14 cellular contexts compared by ENCODE assay signal in the genomic region with DNA sequence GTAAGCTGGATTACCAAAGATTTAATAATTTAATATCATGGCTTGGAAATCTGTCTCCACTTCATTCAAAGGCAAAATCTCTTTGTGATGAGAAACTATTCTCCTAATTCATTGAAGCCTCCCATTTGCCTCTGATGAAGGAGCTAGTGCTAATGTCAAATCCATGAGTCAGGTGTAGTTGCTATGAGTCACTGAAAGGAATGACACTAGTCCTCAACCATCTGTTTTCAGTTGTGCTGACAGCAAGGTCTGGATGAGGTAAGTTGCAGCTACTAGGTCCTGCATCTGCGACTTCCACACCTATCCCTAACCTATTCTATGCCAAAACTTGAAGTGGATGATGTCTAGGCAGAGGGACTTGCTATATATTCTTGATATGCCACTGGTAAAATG.
DNase-seq lines count a peak whose midpoint lies in the region; ATAC-seq and TF ChIP-seq lines count a peak whose summit lies in the region.
"Had no signal": no experiment of that assay in that cellular context is flagged by ENCODE, and none has a peak within 500 bp of the region (broad histone marks: within the 10 kb centered on the region; RNA-seq: fewer than 3 reads in every experiment).

No MANE protein-coding gene starts in this region.

- H3K4ac ChIP-seq in IMR-90 (ENCODE audit: low read depth, low read length), result no peak overlapping the region

- peaks cover 7 to 20% (median 13%) of the 10 kb centered on the region in 5 donors for H3K27me3 Mint-ChIP-seq in naive thymus-derived CD4-positive, alpha-beta T cell
- H3K27me3 Mint-ChIP-seq in CD8-positive, alpha-beta T cell (ENCODE audit: low read depth), result peaks cover 9% of the 10 kb centered on the region

- H3K23ac ChIP-seq in IMR-90 (ENCODE audit: low read depth, low read length), result no peak overlapping the region

- no peak overlapping the region for H4K5ac ChIP-seq in IMR-90 (ENCODE audit: low read depth, low read length)

- H3K14ac ChIP-seq in IMR-90 (replicated peaks; ENCODE audit: low read depth, low read length), result peak overlapping the region; percentile 33; the same call in 1 of the 2 replicates

- no peak overlapping the region for H3K9ac ChIP-seq in IMR-90 (ENCODE audit: low read depth, low read length)

- no peaks in the 10 kb centered on the region for H3K9me3 ChIP-seq in IMR-90 (ENCODE audit: control insufficient read depth, insufficient read depth, low read length)
- H3K9me3 ChIP-seq in naive thymus-derived CD4-positive, alpha-beta T cell (ENCODE audit: control insufficient read depth in 2 of 3, low read length in 3 of 3), result no peaks in the 10 kb centered on the region
- no peaks in the 10 kb centered on the region for H3K9me3 ChIP-seq in CD8-positive, alpha-beta T cell (ENCODE audit: low read length)
- H3K9me3 ChIP-seq: sigmoid colon, tibial artery had no signal

- H3K9me1 ChIP-seq in IMR-90 (ENCODE audit: insufficient read depth, low read length), result no peaks in the 10 kb centered on the region; the same call in 1 of the 2 replicates

- POLR2A ChIA-PET in IMR-90 (lab: Charles Lee; ENCODE audit: unreplicated experiment), result no interaction called here
- POLR2A ChIA-PET in naive thymus-derived CD4-positive, alpha-beta T cell (lab: Charles Lee), result no interaction called here
- POLR2A ChIA-PET in CD8-positive, alpha-beta T cell (lab: Charles Lee), result no interaction called here

- H3K79me1 ChIP-seq in IMR-90 (ENCODE audit: low read depth in 1 of 2, low read length in 2 of 2), result no peaks in the 10 kb centered on the region

- DNase-seq in AG10803 (ENCODE audit: low read depth), result peak; percentile 59
- DNase-seq in IMR-90, result peak; percentile 86
- DNase-seq in astrocyte of the spinal cord (ENCODE audit: low read depth, low spot score), result peak; percentile 60
- peak; percentile 95 for DNase-seq in kidney tubule cell (ENCODE audit: low spot score)
- DNase-seq in naive thymus-derived CD4-positive, alpha-beta T cell, result no peak
- no peak for DNase-seq in activated CD4-positive, alpha-beta T cell treated with anti-CD3 and anti-CD28 coated beads, Interleukin-2, amount 50 U/mL, for 1 hour
- DNase-seq in CD8-positive, alpha-beta T cell, result no peak
- DNase-seq: CD4-positive, CD25-positive, alpha-beta regulatory T cell; NCI-H748 treated with DMSO at 0.1 percent for 48 hours; sigmoid colon; T-cell; tibial artery had no signal

- WGBS in IMR-90 (ENCODE audit: extremely low coverage in 2 of 2, insufficient read length in 1 of 2), 2 experiments, result no CpG with 5 or more reads among the region's 1 CpG

- H3K36me3 Mint-ChIP-seq in naive thymus-derived CD4-positive, alpha-beta T cell, result no peaks in the 10 kb centered on the region
- H3K36me3 Mint-ChIP-seq in CD8-positive, alpha-beta T cell, result no peaks in the 10 kb centered on the region
- H3K36me3 Mint-ChIP-seq: activated naive CD4-positive, alpha-beta T cell treated with anti-CD3 and anti-CD28 coated beads, Interleukin-2, amount 50 U/mL, for 24 hours; CD4-positive, CD25-positive, alpha-beta regulatory T cell; T-cell had no signal

- peaks cover 0 to 4% (median 0%) of the 10 kb centered on the region in 11 donors for H3K9me3 Mint-ChIP-seq in naive thymus-derived CD4-positive, alpha-beta T cell
- no peaks in the 10 kb centered on the region for H3K9me3 Mint-ChIP-seq in CD8-positive, alpha-beta T cell
- H3K9me3 Mint-ChIP-seq: activated naive CD4-positive, alpha-beta T cell treated with anti-CD3 and anti-CD28 coated beads, Interleukin-2, amount 50 U/mL, for 24 hours; CD4-positive, CD25-positive, alpha-beta regulatory T cell; T-cell had no signal

- intact Hi-C loops in IMR-90 (cut with micrococcal nuclease), result no loop called here
- intact Hi-C loops in naive thymus-derived CD4-positive, alpha-beta T cell (cut with micrococcal nuclease), result no loop called here
- intact Hi-C loops in CD8-positive, alpha-beta T cell (cut with DNase I, micrococcal nuclease), result no loop called here

- H3K4me2 ChIP-seq in IMR-90 (ENCODE audit: low read depth, low read length), result no peak overlapping the region

- in situ Hi-C loops in IMR-90 (cut with MboI; ENCODE audit: low sequenced_read_pairs), result no loop called here
- in situ Hi-C loops in astrocyte of the spinal cord (cut with HindIII; ENCODE audit: low sequenced_read_pairs), result no loop called here

- H3K56ac ChIP-seq in IMR-90 (ENCODE audit: extremely low read depth, insufficient read depth, low read length), result no peak overlapping the region

- no peaks in the 10 kb centered on the region for H3K36me3 ChIP-seq in IMR-90 (ENCODE audit: control insufficient read depth, insufficient read depth, low read length)
- no peaks in the 10 kb centered on the region for H3K36me3 ChIP-seq in naive thymus-derived CD4-positive, alpha-beta T cell (ENCODE audit: control insufficient read depth in 2 of 3, insufficient read depth in 3 of 3, low read length in 3 of 3)
- no peaks in the 10 kb centered on the region for H3K36me3 ChIP-seq in CD8-positive, alpha-beta T cell (ENCODE audit: insufficient read depth, low read length)
- H3K36me3 ChIP-seq: sigmoid colon, tibial artery had no signal

- no peak overlapping the region for H2AK9ac ChIP-seq in IMR-90 (replicated peaks; ENCODE audit: low read depth, low read length, poor library complexity)

- H2BK20ac ChIP-seq in IMR-90 (ENCODE audit: low read depth, low read length), result peak overlapping the region; percentile 27; the same call in 1 of the 2 replicates

- H3K4me3 Mint-ChIP-seq in naive thymus-derived CD4-positive, alpha-beta T cell, result no peak overlapping the region
- no peak overlapping the region for H3K4me3 Mint-ChIP-seq in CD8-positive, alpha-beta T cell
- H3K4me3 Mint-ChIP-seq: activated naive CD4-positive, alpha-beta T cell treated with anti-CD3 and anti-CD28 coated beads, Interleukin-2, amount 50 U/mL, for 24 hours; CD4-positive, CD25-positive, alpha-beta regulatory T cell; T-cell had no signal

- dilution Hi-C loops in IMR-90 (cut with HindIII; ENCODE audit: low sequenced_read_pairs, unreplicated experiment), result no loop called here

- no peak overlapping the region for H4K91ac ChIP-seq in IMR-90 (ENCODE audit: insufficient read depth, low read depth, low read length)

- TF ChIP-seq CTCF in AG10803 (conservative IDR thresholded peaks at IDR 0.05; ENCODE audit: low read length) (no peak), IMR-90 (conservative IDR thresholded peaks at IDR 0.05; ENCODE audit: low read depth, low read length) (no peak), astrocyte of the spinal cord (IDR thresholded peaks at IDR 0.05; ENCODE audit: low read depth, low read length) (no peak)
- no peak for TF ChIP-seq CTCF in CD8-positive, alpha-beta T cell (IDR thresholded peaks at IDR 0.05)

- peaks cover 5% of the 10 kb centered on the region; the same call in 1 of the 2 replicates for H3K4me1 ChIP-seq in IMR-90 (ENCODE audit: control insufficient read depth, insufficient read depth, low read length)
- no peaks in the 10 kb centered on the region for H3K4me1 ChIP-seq in naive thymus-derived CD4-positive, alpha-beta T cell (ENCODE audit: control insufficient read depth in 2 of 2, insufficient read depth in 2 of 2, low read length in 2 of 2)
- no peaks in the 10 kb centered on the region for H3K4me1 ChIP-seq in CD8-positive, alpha-beta T cell (ENCODE audit: insufficient read depth, low read length)
- H3K4me1 ChIP-seq: tibial artery had no signal

- 0 out of 3 replicates have a peak overlapping the region, but pooled peaks have one; percentile 50 for H2BK15ac ChIP-seq in IMR-90 (ENCODE audit: low read depth, low read length)

- BruUV-seq in IMR-90 (replicated peaks; lab: Mats Ljungman, UMichigan), result no TSS peak

- no peaks in the 10 kb centered on the region for H4K20me1 ChIP-seq in IMR-90 (ENCODE audit: insufficient read depth, low read length)

- TF ChIP-seq POLR2A in IMR-90 (IDR thresholded peaks at IDR 0.05; ENCODE audit: low read depth, low read length), result no peak

- no peak overlapping the region for H2BK5ac ChIP-seq in IMR-90 (ENCODE audit: low read depth, low read length, poor library complexity, severe bottlenecking)

- peak; percentile 56 for ATAC-seq in IMR-90 (ENCODE audit: low read depth)
- ATAC-seq in HG02884 (IDR thresholded peaks at IDR 0.05; ENCODE audit: unreplicated experiment), result no peak
- ATAC-seq in naive thymus-derived CD4-positive, alpha-beta T cell, result no peak
- no peak for ATAC-seq in CD8-positive, alpha-beta T cell
- ATAC-seq: T-cell had no signal

- H3K4me3 ChIP-seq in AG10803 (ENCODE audit: low read length), result no peak overlapping the region
- H3K4me3 ChIP-seq in IMR-90 (ENCODE audit: insufficient read depth, low read depth, low read length), result no peak overlapping the region
- H3K4me3 ChIP-seq in astrocyte of the spinal cord (ENCODE audit: low read depth, low read length), result no peak overlapping the region
- H3K4me3 ChIP-seq in naive thymus-derived CD4-positive, alpha-beta T cell (ENCODE audit: low read length), result no peak overlapping the region
- H3K4me3 ChIP-seq in CD8-positive, alpha-beta T cell (ENCODE audit: low read depth, low read length), result no peak overlapping the region
- H3K4me3 ChIP-seq: sigmoid colon, tibial artery had no signal

- H2AFZ ChIP-seq in IMR-90 (replicated peaks; ENCODE audit: low read length, poor library complexity), result no peak overlapping the region

- no peak overlapping the region for H3K27ac Mint-ChIP-seq in naive thymus-derived CD4-positive, alpha-beta T cell
- H3K27ac Mint-ChIP-seq in CD8-positive, alpha-beta T cell, result no peak overlapping the region
- H3K27ac Mint-ChIP-seq: activated naive CD4-positive, alpha-beta T cell treated with anti-CD3 and anti-CD28 coated beads, Interleukin-2, amount 50 U/mL, for 24 hours; CD4-positive, CD25-positive, alpha-beta regulatory T cell; T-cell had no signal

- H3K27me3 ChIP-seq in IMR-90 (ENCODE audit: control insufficient read depth, insufficient read depth, low read length), result no peaks in the 10 kb centered on the region
- H3K27me3 ChIP-seq in naive thymus-derived CD4-positive, alpha-beta T cell (ENCODE audit: control insufficient read depth in 2 of 2, insufficient read depth in 2 of 2, low read length in 2 of 2), result peaks cover 0 to 4% of the 10 kb centered on the region in 2 donors
- H3K27me3 ChIP-seq in CD8-positive, alpha-beta T cell (ENCODE audit: insufficient read depth, low read length), result peaks cover 2% of the 10 kb centered on the region
- H3K27me3 ChIP-seq: sigmoid colon, tibial artery had no signal

- H3K4me1 Mint-ChIP-seq in naive thymus-derived CD4-positive, alpha-beta T cell, result no peaks in the 10 kb centered on the region
- no peaks in the 10 kb centered on the region for H3K4me1 Mint-ChIP-seq in CD8-positive, alpha-beta T cell (ENCODE audit: low read depth)
- H3K4me1 Mint-ChIP-seq: activated naive CD4-positive, alpha-beta T cell treated with anti-CD3 and anti-CD28 coated beads, Interleukin-2, amount 50 U/mL, for 24 hours; CD4-positive, CD25-positive, alpha-beta regulatory T cell; T-cell had no signal

- no peak overlapping the region for H3K27ac ChIP-seq in IMR-90 (ENCODE audit: insufficient read depth, low read length)
- no peak overlapping the region for H3K27ac ChIP-seq in naive thymus-derived CD4-positive, alpha-beta T cell (ENCODE audit: low read depth, low read length)
- no peak overlapping the region for H3K27ac ChIP-seq in CD8-positive, alpha-beta T cell (ENCODE audit: low read depth, low read length)
- H3K27ac ChIP-seq: sigmoid colon, tibial artery had no signal

- TF ChIP-seq RAD21 in IMR-90 (IDR thresholded peaks at IDR 0.05; ENCODE audit: low read length), result no peak

- peak overlapping the region; percentile 56; the same call in 1 of the 2 replicates for H2AK5ac ChIP-seq in IMR-90 (ENCODE audit: low read depth, low read length)

- H3K18ac ChIP-seq in IMR-90 (ENCODE audit: low read depth, low read length), result no peak overlapping the region

- H2BK120ac ChIP-seq in IMR-90 (ENCODE audit: low read depth, low read length), result no peak overlapping the region

- CTCF ChIA-PET in IMR-90 (lab: Yijun Ruan, JAX), result interaction anchor here (0.6 to 1.7 kb wide), 3 partner anchors 9 to 1061 kb away, joined by 3 to 5 read pairs (median 3); no protein-coding TSS in a partner anchor
- CTCF ChIA-PET in naive thymus-derived CD4-positive, alpha-beta T cell (lab: Charles Lee), result interaction anchor here (0.6 kb wide), 1 partner anchor 1855 kb away, joined by 3 read pairs; no protein-coding TSS in a partner anchor
- CTCF ChIA-PET in CD8-positive, alpha-beta T cell (lab: Charles Lee), result no interaction called here

- no peak overlapping the region for H4K8ac ChIP-seq in IMR-90 (ENCODE audit: low read depth in 2 of 2, low read length in 2 of 2)

Comparison
In these comparisons a context has a peak if more than half of its experiments do, and no peak if none do; other contexts are left out.
1. DNase-seq: peak in AG10803 (single experiment), IMR-90 (single experiment), astrocyte of the spinal cord (single experiment) and kidney tubule cell (single experiment); none in naive thymus-derived CD4-positive, alpha-beta T cell (0 of 9), activated CD4-positive, alpha-beta T cell treated with anti-CD3 and anti-CD28 coated beads, Interleukin-2, amount 50 U/mL, for 1 hour (single experiment) and CD8-positive, alpha-beta T cell (0 of 7).